In genomic region chr16:49585143-49585542, GRCh38 we compare ENCODE assay signal across 30 cellular contexts.
"Had no signal": no experiment of that assay in that cellular context is flagged by ENCODE, and none has a peak within 500 bp of the region (broad histone marks: within the 10 kb centered on the region; RNA-seq: fewer than 3 reads in every experiment).

No MANE protein-coding gene starts in this region.

- H3K27me3 Mint-ChIP-seq: naive thymus-derived CD4-positive, alpha-beta T cell; stimulated activated memory B cell treated with anti-CD40 and anti-IgM and Interleukin-4, amounts not matched to agents 10 μg/mL and 1 μg/mL and 100 μg/mL, for 72 hours; stimulated activated naive CD8-positive, alpha-beta T cell treated with anti-CD3 and anti-CD28 coated beads, Interleukin-15, amount 100 ng/mL, for 72 hours had no signal

- H3K4me3 Mint-ChIP-seq: naive thymus-derived CD4-positive, alpha-beta T cell; natural killer cell; nephron progenitor cell; neural crest cell; stimulated activated memory B cell treated with anti-CD40 and anti-IgM and Interleukin-4, amounts not matched to agents 10 μg/mL and 1 μg/mL and 100 μg/mL, for 72 hours; stimulated activated naive CD8-positive, alpha-beta T cell treated with anti-CD3 and anti-CD28 coated beads, Interleukin-15, amount 100 ng/mL, for 72 hours; type B pancreatic cell had no signal

- H3K4me3 ChIP-seq: pancreas, prostate gland, right atrium auricular region, right lobe of liver, sigmoid colon, suprapubic skin, testis, tibial artery, transverse colon, upper lobe of right lung, vagina had no signal

- H3K27me3 ChIP-seq: neutrophil, pancreas, right atrium auricular region, right lobe of liver, sigmoid colon, suprapubic skin, testis, tibial artery, transverse colon, upper lobe of right lung, vagina had no signal

- H3K9me3 ChIP-seq: neutrophil, pancreas, prostate gland, right atrium auricular region, right lobe of liver, sigmoid colon, suprapubic skin, testis, tibial artery, transverse colon, upper lobe of right lung, vagina had no signal

- H3K27ac ChIP-seq: neutrophil, pancreas, prostate gland, right atrium auricular region, right lobe of liver, sigmoid colon, suprapubic skin, testis, tibial artery, transverse colon, upper lobe of right lung, vagina had no signal

- H3K27ac Mint-ChIP-seq: naive thymus-derived CD4-positive, alpha-beta T cell; natural killer cell; nephron progenitor cell; stimulated activated memory B cell treated with anti-CD40 and anti-IgM and Interleukin-4, amounts not matched to agents 10 μg/mL and 1 μg/mL and 100 μg/mL, for 72 hours; stimulated activated naive CD8-positive, alpha-beta T cell treated with anti-CD3 and anti-CD28 coated beads, Interleukin-15, amount 100 ng/mL, for 72 hours; type B pancreatic cell had no signal

- H3K4me1 Mint-ChIP-seq: naive thymus-derived CD4-positive, alpha-beta T cell; natural killer cell; stimulated activated memory B cell treated with anti-CD40 and anti-IgM and Interleukin-4, amounts not matched to agents 10 μg/mL and 1 μg/mL and 100 μg/mL, for 72 hours; stimulated activated naive CD8-positive, alpha-beta T cell treated with anti-CD3 and anti-CD28 coated beads, Interleukin-15, amount 100 ng/mL, for 72 hours had no signal

- ATAC-seq: naive thymus-derived CD4-positive, alpha-beta T cell; pancreas; right lobe of liver; stimulated activated memory B cell treated with anti-CD40 and anti-IgM and Interleukin-4, amounts not matched to agents 10 μg/mL and 1 μg/mL and 100 μg/mL, for 72 hours; stimulated activated naive CD8-positive, alpha-beta T cell treated with anti-CD3 and anti-CD28 coated beads, Interleukin-15, amount 100 ng/mL, for 72 hours; stimulated activated naive CD8-positive, alpha-beta T cell treated with anti-CD3 and anti-CD28 coated beads, Interleukin-15, Interleukin-2, amounts not matched to agents 100 U/mL and 50 U/mL, for 24 hours; upper lobe of right lung had no signal

- H3K9me3 Mint-ChIP-seq: naive thymus-derived CD4-positive, alpha-beta T cell; natural killer cell; neural crest cell; stimulated activated memory B cell treated with anti-CD40 and anti-IgM and Interleukin-4, amounts not matched to agents 10 μg/mL and 1 μg/mL and 100 μg/mL, for 72 hours; stimulated activated naive CD8-positive, alpha-beta T cell treated with anti-CD3 and anti-CD28 coated beads, Interleukin-15, amount 100 ng/mL, for 72 hours; type B pancreatic cell had no signal

- H3K36me3 Mint-ChIP-seq: naive thymus-derived CD4-positive, alpha-beta T cell; natural killer cell; stimulated activated memory B cell treated with anti-CD40 and anti-IgM and Interleukin-4, amounts not matched to agents 10 μg/mL and 1 μg/mL and 100 μg/mL, for 72 hours had no signal

- DNase-seq: naive thymus-derived CD4-positive, alpha-beta T cell; natural killer cell; nephron progenitor cell; nucleus accumbens; pancreas; retina; right lobe of liver; sigmoid colon; small intestine; stimulated activated CD4-positive, alpha-beta T cell treated with anti-CD3 and anti-CD28 coated beads, Interleukin-12 subunit alpha, Interleukin-12 subunit beta, amount 100 ng/mL, for 4 hours; stimulated activated CD4-positive, alpha-beta T cell treated with anti-CD3 and anti-CD28 coated beads, Interleukin-1b, Interleukin-23, amount 100 ng/mL, for 48 hours; stimulated activated CD4-positive, alpha-beta T cell treated with anti-CD3 and anti-CD28 coated beads, Interleukin-4, amount 100 ng/mL, for 1 hour; stimulated activated CD4-positive, alpha-beta T cell treated with anti-CD3 and anti-CD28 coated beads, Interleukin-4, amount 100 ng/mL, for 4 hours; stimulated activated CD8-positive, alpha-beta memory T cell treated with anti-CD3 and anti-CD28 coated beads, Interleukin-4, amount 100 ng/mL, for 48 hours; stimulated activated naive CD4-positive, alpha-beta T cell; stimulated activated naive CD8-positive, alpha-beta T cell treated with anti-CD3 and anti-CD28 coated beads, Interleukin-15, amount 100 ng/mL, for 72 hours; stimulated activated naive CD8-positive, alpha-beta T cell treated with anti-CD3 and anti-CD28 coated beads, Interleukin-15, Interleukin-2, amounts not matched to agents 100 U/mL and 50 U/mL, for 24 hours; substantia nigra; testis; tibial artery; transverse colon; upper lobe of right lung had no signal

- H3K4me1 ChIP-seq: pancreas, prostate gland, right lobe of liver, suprapubic skin, tibial artery, transverse colon, upper lobe of right lung, vagina had no signal

- H3K36me3 ChIP-seq: neutrophil, pancreas, prostate gland, right atrium auricular region, right lobe of liver, sigmoid colon, suprapubic skin, tibial artery, transverse colon, upper lobe of right lung, vagina had no signal
